Comparison of ENCODE assay signal across 8 cellular contexts in genomic region chr16:81707411-81708321, GRCh38.
DNase-seq lines count a peak whose midpoint lies in the region; ATAC-seq, FAIRE-seq and TF ChIP-seq lines count a peak whose summit lies in the region.

No MANE protein-coding gene starts in this region.

- H3K27me3 ChIP-seq in SK-N-SH (ENCODE audit: insufficient read depth) (no peaks in the 10 kb centered on the region), stomach smooth muscle (ENCODE audit: control insufficient read depth in 1 of 2, insufficient read depth in 2 of 2, low read length in 2 of 2) (no peaks in the 10 kb centered on the region)

- DNase-seq in SK-N-SH, result no peak
- no peak for DNase-seq in activated CD4-positive, alpha-beta memory T cell treated with anti-CD3 and anti-CD28 coated beads, Interleukin-2, amount 10 ng/mL, durations not matched to agents 7 days and 5 days
- DNase-seq in kidney, result peak; percentile 63
- no peak for DNase-seq in stimulated activated CD4-positive, alpha-beta T cell treated with anti-CD3 and anti-CD28 coated beads, Interleukin-12 subunit alpha, Interleukin-12 subunit beta, amount 100 ng/mL, for 4 hours
- DNase-seq in stimulated activated CD4-positive, alpha-beta T cell treated with anti-CD3 and anti-CD28 coated beads, Interleukin-15, amount 100 ng/mL, for 24 hours, result no peak

- H3K4me3 ChIP-seq in SK-N-SH (ENCODE audit: low read depth in 2 of 2, low read length in 1 of 2) (no peak overlapping the region), kidney (ENCODE audit: low read length in 2 of 2) (no peak overlapping the region), stomach smooth muscle (ENCODE audit: low read length in 2 of 2) (no peak overlapping the region)

- intact Hi-C loops in kidney (cut with DNase I), result no loop called here

- no peak; the same call in 2 of the 3 replicates for ATAC-seq in SK-N-SH treated with all-trans-retinoic acid at 6 μM for 48 hours
- no peak for ATAC-seq in GM19467 (IDR thresholded peaks at IDR 0.05; ENCODE audit: unreplicated experiment)

- no peaks in the 10 kb centered on the region for H3K9me3 ChIP-seq in SK-N-SH
- H3K9me3 ChIP-seq in kidney (ENCODE audit: control insufficient read depth in 1 of 2, low read length in 2 of 2), result no peaks in the 10 kb centered on the region
- H3K9me3 ChIP-seq in stomach smooth muscle (ENCODE audit: control insufficient read depth in 2 of 2, low read length in 2 of 2), result no peaks in the 10 kb centered on the region

- CTCF ChIA-PET in SK-N-SH (lab: Yijun Ruan, JAX), result interaction anchor here (1.1 to 1.3 kb wide), 5 partner anchors 10 to 304 kb away, joined by 3 to 6 read pairs (median 4); no protein-coding TSS in a partner anchor
- CTCF ChIA-PET in activated CD4-positive, alpha-beta memory T cell treated with anti-CD3 and anti-CD28 coated beads, Interleukin-2, amount 10 ng/mL, durations not matched to agents 7 days and 5 days (lab: Charles Lee), result interaction anchor here (1.5 kb wide), 1 partner anchor 11 kb away, joined by 3 read pairs; no protein-coding TSS in a partner anchor

- WGBS in SK-N-SH (ENCODE audit: low lambda C conversion rate), result 78% methylated on average over 21 of the region's 30 CpGs

- peak overlapping the region in 1 of 2 experiments; percentile 15; a peak in 1 of 4 replicates for H3K27ac ChIP-seq in SK-N-SH (ENCODE audit: low read depth in 2 of 2, low read length in 1 of 2)
- H3K27ac ChIP-seq in kidney (ENCODE audit: low read depth in 2 of 2, low read length in 2 of 2), result no peak overlapping the region
- peak overlapping the region; percentile 88 for H3K27ac ChIP-seq in stomach smooth muscle (ENCODE audit: low read length)

- H3K4me1 ChIP-seq in SK-N-SH (ENCODE audit: control insufficient read depth in 1 of 2, insufficient read depth in 2 of 2, low read depth in 1 of 2, low read length in 1 of 2) (peaks cover 0 to 18% of the 10 kb centered on the region in 2 experiments; a peak in 3 of 4 replicates), kidney (ENCODE audit: control insufficient read depth in 1 of 2, insufficient read depth in 1 of 2, low read depth in 1 of 2, low read length in 2 of 2) (no peaks in the 10 kb centered on the region), stomach smooth muscle (ENCODE audit: control insufficient read depth, insufficient read depth, low read length) (peaks cover 57% of the 10 kb centered on the region)

- H3K9me3 Mint-ChIP-seq in activated CD4-positive, alpha-beta memory T cell treated with anti-CD3 and anti-CD28 coated beads, Interleukin-2, amount 10 ng/mL, durations not matched to agents 7 days and 5 days, result no peaks in the 10 kb centered on the region

- no peaks in the 10 kb centered on the region for H4K20me1 ChIP-seq in SK-N-SH (ENCODE audit: insufficient read depth)

- no peak for FAIRE-seq in kidney (lab: Jason Lieb, UNC)

- H3K9me2 ChIP-seq in SK-N-SH, result no peaks in the 10 kb centered on the region

- no peaks in the 10 kb centered on the region for H3K27me3 Mint-ChIP-seq in activated CD4-positive, alpha-beta memory T cell treated with anti-CD3 and anti-CD28 coated beads, Interleukin-2, amount 10 ng/mL, durations not matched to agents 7 days and 5 days

- H3K4me1 Mint-ChIP-seq in activated CD4-positive, alpha-beta memory T cell treated with anti-CD3 and anti-CD28 coated beads, Interleukin-2, amount 10 ng/mL, durations not matched to agents 7 days and 5 days, result peaks cover 2% of the 10 kb centered on the region

- no peak overlapping the region for H2AFZ ChIP-seq in SK-N-SH (ENCODE audit: low read depth)

- no peak for TF ChIP-seq RAD21 in SK-N-SH (IDR thresholded peaks at IDR 0.05; ENCODE audit: low read length)

- no peak overlapping the region for H3K9ac ChIP-seq in SK-N-SH
- H3K9ac ChIP-seq in kidney (ENCODE audit: low read length in 2 of 2), result no peak overlapping the region
- peak overlapping the region; percentile 47 to 74 for H3K9ac ChIP-seq in stomach smooth muscle (ENCODE audit: low read length in 2 of 2)

- H3K27ac Mint-ChIP-seq in activated CD4-positive, alpha-beta memory T cell treated with anti-CD3 and anti-CD28 coated beads, Interleukin-2, amount 10 ng/mL, durations not matched to agents 7 days and 5 days, result peak overlapping the region; percentile 21

- H3K36me3 Mint-ChIP-seq in activated CD4-positive, alpha-beta memory T cell treated with anti-CD3 and anti-CD28 coated beads, Interleukin-2, amount 10 ng/mL, durations not matched to agents 7 days and 5 days (ENCODE audit: low read depth), result peaks cover 16% of the 10 kb centered on the region

- TF ChIP-seq CTCF in SK-N-SH (IDR thresholded peaks at IDR 0.05) (no peak), kidney (IDR thresholded peaks at IDR 0.05; ENCODE audit: borderline replicate concordance, extremely low read depth, insufficient read depth) (no peak)

- H3K4me3 Mint-ChIP-seq in activated CD4-positive, alpha-beta memory T cell treated with anti-CD3 and anti-CD28 coated beads, Interleukin-2, amount 10 ng/mL, durations not matched to agents 7 days and 5 days, result no peak overlapping the region

- H3K36me3 ChIP-seq in SK-N-SH (replicated peaks in 1 of 2; ENCODE audit: control insufficient read depth in 1 of 2, insufficient read depth in 2 of 2, low read length in 1 of 2) (peaks cover 0 to 15% of the 10 kb centered on the region in 2 experiments), kidney (ENCODE audit: control insufficient read depth in 1 of 2, insufficient read depth in 2 of 2, low read length in 2 of 2) (peaks cover 20 to 46% of the 10 kb centered on the region in 2 donors), stomach smooth muscle (ENCODE audit: control insufficient read depth in 2 of 2, insufficient read depth in 2 of 2, low read length in 2 of 2) (peaks cover 30 to 38% of the 10 kb centered on the region in 2 donors)

- no peaks in the 10 kb centered on the region for H3K79me2 ChIP-seq in SK-N-SH (ENCODE audit: insufficient read depth)

- POLR2A ChIA-PET in SK-N-SH (lab: Yijun Ruan, JAX), result no interaction called here
- POLR2A ChIA-PET in activated CD4-positive, alpha-beta memory T cell treated with anti-CD3 and anti-CD28 coated beads, Interleukin-2, amount 10 ng/mL, durations not matched to agents 7 days and 5 days (lab: Charles Lee), result no interaction called here

- TF ChIP-seq EP300 in SK-N-SH (IDR thresholded peaks at IDR 0.05; ENCODE audit: borderline replicate concordance in 1 of 2, low read depth in 1 of 2, low read length in 1 of 2), result no peak

- no peak overlapping the region for H3K4me2 ChIP-seq in SK-N-SH

- H3F3A ChIP-seq in SK-N-SH (replicated peaks; ENCODE audit: insufficient read depth), result peaks cover 5% of the 10 kb centered on the region

TF ChIP-seq in SK-N-SH, 30 proteins besides CTCF, POLR2A, EP300 and RAD21:
- TF ChIP-seq TAF1 (IDR thresholded peaks at IDR 0.05; ENCODE audit: borderline replicate concordance, low read depth, low read length) (no peak), NFIC (IDR thresholded peaks at IDR 0.05; ENCODE audit: borderline replicate concordance) (0 out of 2 replicates have a peak, but pooled peaks have one; percentile 14)

TF ChIP-seq in SK-N-SH treated with all-trans-retinoic acid at 6 μM for 48 hours, 23 proteins besides CTCF, POLR2A, EP300 and RAD21 (continues in another document):
- TF ChIP-seq, protein P1, sequence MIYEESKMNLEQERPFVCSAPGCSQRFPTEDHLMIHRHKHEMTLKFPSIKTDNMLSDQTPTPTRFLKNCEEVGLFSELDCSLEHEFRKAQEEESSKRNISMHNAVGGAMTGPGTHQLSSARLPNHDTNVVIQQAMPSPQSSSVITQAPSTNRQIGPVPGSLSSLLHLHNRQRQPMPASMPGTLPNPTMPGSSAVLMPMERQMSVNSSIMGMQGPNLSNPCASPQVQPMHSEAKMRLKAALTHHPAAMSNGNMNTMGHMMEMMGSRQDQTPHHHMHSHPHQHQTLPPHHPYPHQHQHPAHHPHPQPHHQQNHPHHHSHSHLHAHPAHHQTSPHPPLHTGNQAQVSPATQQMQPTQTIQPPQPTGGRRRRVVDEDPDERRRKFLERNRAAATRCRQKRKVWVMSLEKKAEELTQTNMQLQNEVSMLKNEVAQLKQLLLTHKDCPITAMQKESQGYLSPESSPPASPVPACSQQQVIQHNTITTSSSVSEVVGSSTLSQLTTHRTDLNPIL (CRISPR knock-in tag; IDR thresholded peaks at IDR 0.05; ENCODE audit: low read depth), result no peak
- no peak for TF ChIP-seq OSR1 (CRISPR knock-in tag; IDR thresholded peaks at IDR 0.05)
- TF ChIP-seq ZNF565 (CRISPR knock-in tag; conservative IDR thresholded peaks at IDR 0.05; ENCODE audit: low read depth), result no peak
- no peak for TF ChIP-seq PPARA (CRISPR knock-in tag; IDR thresholded peaks at IDR 0.05; ENCODE audit: borderline replicate concordance)
- TF ChIP-seq TCF4 (CRISPR knock-in tag; IDR thresholded peaks at IDR 0.05; ENCODE audit: borderline replicate concordance), result no peak
- no peak for TF ChIP-seq SNAI2 (CRISPR knock-in tag; IDR thresholded peaks at IDR 0.05)
- TF ChIP-seq CSRNP3 (CRISPR knock-in tag; IDR thresholded peaks at IDR 0.05), result no peak
- no peak for TF ChIP-seq ZC3H10 (CRISPR knock-in tag; IDR thresholded peaks at IDR 0.05)
- no peak for TF ChIP-seq ZFP3 (CRISPR knock-in tag; IDR thresholded peaks at IDR 0.05)
- TF ChIP-seq BACH2 (CRISPR knock-in tag; IDR thresholded peaks at IDR 0.05; ENCODE audit: borderline replicate concordance), result no peak
- TF ChIP-seq ZNF8 (CRISPR knock-in tag; IDR thresholded peaks at IDR 0.05), result no peak
- no peak for TF ChIP-seq ZFP30 (CRISPR knock-in tag; IDR thresholded peaks at IDR 0.05)
- no peak for TF ChIP-seq ZNF70 (CRISPR knock-in tag; IDR thresholded peaks at IDR 0.05)
- no peak for TF ChIP-seq TOX (CRISPR knock-in tag; IDR thresholded peaks at IDR 0.05; ENCODE audit: borderline replicate concordance)

Comparison
In these comparisons a context has a peak if more than half of its experiments do, and no peak if none do; other contexts are left out.
1. H3K9ac ChIP-seq: peak in stomach smooth muscle (2 of 2); none in SK-N-SH (single experiment) and kidney (0 of 2).